Comparison of ENCODE assay signal across 1 cellular context in genomic region chr17:50681260-50682200, GRCh38.
TF ChIP-seq lines count a peak whose summit lies in the region.

No MANE protein-coding gene starts in this region.

TF ChIP-seq in HepG2, 621 proteins besides CTCF, POLR2A, EP300 and RAD21 (continued from another document and continues in another):
- TF ChIP-seq ARID5B (CRISPR knock-in tag; IDR thresholded peaks at IDR 0.05) (0 out of 2 replicates have a peak, but pooled peaks have one; percentile 23), ZNF839 (CRISPR knock-in tag; IDR thresholded peaks at IDR 0.05; ENCODE audit: borderline replicate concordance) (no peak), PHF20 (CRISPR knock-in tag; IDR thresholded peaks at IDR 0.05) (no peak), NFYC (CRISPR knock-in tag; IDR thresholded peaks at IDR 0.05) (no peak), FOXA1 (IDR thresholded peaks at IDR 0.05) (no peak), FOXA1 (CRISPR knock-in tag; IDR thresholded peaks at IDR 0.05) (no peak), ZSCAN9 (CRISPR knock-in tag; IDR thresholded peaks at IDR 0.05; ENCODE audit: borderline replicate concordance) (no peak), RFXANK (CRISPR knock-in tag; IDR thresholded peaks at IDR 0.05) (no peak), DBP (CRISPR knock-in tag; IDR thresholded peaks at IDR 0.05; ENCODE audit: not compliant biosample characterization) (no peak), ZNF652 (CRISPR knock-in tag; IDR thresholded peaks at IDR 0.05; ENCODE audit: borderline replicate concordance, low read depth) (no peak), NFIC (IDR thresholded peaks at IDR 0.05; ENCODE audit: low read length) (no peak), ZMYM3 (CRISPR knock-in tag; IDR thresholded peaks at IDR 0.05) (no peak), ZFP36 (IDR thresholded peaks at IDR 0.05; ENCODE audit: borderline replicate concordance, low read depth, low read length, partially characterized antibody) (no peak), TARDBP (CRISPR knock-in tag; IDR thresholded peaks at IDR 0.05) (0 out of 2 replicates have a peak, but pooled peaks have one; percentile 38), ZFP36L2 (CRISPR knock-in tag; IDR thresholded peaks at IDR 0.05) (no peak), KAT2B (IDR thresholded peaks at IDR 0.05; ENCODE audit: borderline replicate concordance, low read depth, low read length) (no peak), ZNF547 (CRISPR knock-in tag; IDR thresholded peaks at IDR 0.05) (0 out of 2 replicates have a peak, but pooled peaks have one; percentile 31), BCL6 (CRISPR knock-in tag; IDR thresholded peaks at IDR 0.05) (no peak), MTA3 (CRISPR knock-in tag; IDR thresholded peaks at IDR 0.05) (no peak), FOSL2 (CRISPR knock-in tag; IDR thresholded peaks at IDR 0.05) (peak; percentile 29; the same call in 1 of the 2 replicates), SRSF1 (optimal IDR thresholded peaks at IDR 0.05; ENCODE audit: low read depth, low read length) (no peak), KLF16 (CRISPR knock-in tag; IDR thresholded peaks at IDR 0.05) (peak in 1 of 2 experiments; percentile 32; a peak in 1 of 4 replicates), SALL1 (CRISPR knock-in tag; IDR thresholded peaks at IDR 0.05) (no peak; the same call in 1 of the 2 replicates), ZSCAN29 (CRISPR knock-in tag; conservative IDR thresholded peaks at IDR 0.05) (no peak), PCBP2 (optimal IDR thresholded peaks at IDR 0.05; ENCODE audit: low read depth, low read length, poor library complexity, severe bottlenecking) (peak; percentile 22), THAP8 (CRISPR knock-in tag; IDR thresholded peaks at IDR 0.05; ENCODE audit: borderline replicate concordance) (no peak), TBX2 (CRISPR knock-in tag; IDR thresholded peaks at IDR 0.05; ENCODE audit: borderline replicate concordance) (no peak), RXRB (CRISPR knock-in tag; IDR thresholded peaks at IDR 0.05; ENCODE audit: borderline replicate concordance) (no peak; the same call in 1 of the 2 replicates), ZFP82 (CRISPR knock-in tag; IDR thresholded peaks at IDR 0.05; ENCODE audit: borderline replicate concordance) (no peak), TSC22D2 (CRISPR knock-in tag; IDR thresholded peaks at IDR 0.05; ENCODE audit: borderline replicate concordance) (no peak), FOXK2 (IDR thresholded peaks at IDR 0.05) (no peak), ZNF691 (CRISPR knock-in tag; IDR thresholded peaks at IDR 0.05; ENCODE audit: borderline replicate concordance, low read depth) (no peak), LRRFIP1 (CRISPR knock-in tag; conservative IDR thresholded peaks at IDR 0.05) (no peak), ZNF337 (CRISPR knock-in tag; IDR thresholded peaks at IDR 0.05; ENCODE audit: borderline replicate concordance, low read depth) (no peak), ZBTB34 (CRISPR knock-in tag; IDR thresholded peaks at IDR 0.05) (no peak), ZNF766 (CRISPR knock-in tag; IDR thresholded peaks at IDR 0.05; ENCODE audit: borderline replicate concordance) (peak; percentile 48)
- TF ChIP-seq, protein P1, sequence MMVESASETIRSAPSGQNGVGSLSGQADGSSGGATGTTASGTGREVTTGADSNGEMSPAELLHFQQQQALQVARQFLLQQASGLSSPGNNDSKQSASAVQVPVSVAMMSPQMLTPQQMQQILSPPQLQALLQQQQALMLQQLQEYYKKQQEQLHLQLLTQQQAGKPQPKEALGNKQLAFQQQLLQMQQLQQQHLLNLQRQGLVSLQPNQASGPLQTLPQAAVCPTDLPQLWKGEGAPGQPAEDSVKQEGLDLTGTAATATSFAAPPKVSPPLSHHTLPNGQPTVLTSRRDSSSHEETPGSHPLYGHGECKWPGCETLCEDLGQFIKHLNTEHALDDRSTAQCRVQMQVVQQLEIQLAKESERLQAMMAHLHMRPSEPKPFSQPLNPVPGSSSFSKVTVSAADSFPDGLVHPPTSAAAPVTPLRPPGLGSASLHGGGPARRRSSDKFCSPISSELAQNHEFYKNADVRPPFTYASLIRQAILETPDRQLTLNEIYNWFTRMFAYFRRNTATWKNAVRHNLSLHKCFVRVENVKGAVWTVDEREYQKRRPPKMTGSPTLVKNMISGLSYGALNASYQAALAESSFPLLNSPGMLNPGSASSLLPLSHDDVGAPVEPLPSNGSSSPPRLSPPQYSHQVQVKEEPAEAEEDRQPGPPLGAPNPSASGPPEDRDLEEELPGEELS (CRISPR knock-in tag; IDR thresholded peaks at IDR 0.05): peak; percentile 39; the same call in 1 of the 2 replicates
- TF ChIP-seq, protein P2, sequence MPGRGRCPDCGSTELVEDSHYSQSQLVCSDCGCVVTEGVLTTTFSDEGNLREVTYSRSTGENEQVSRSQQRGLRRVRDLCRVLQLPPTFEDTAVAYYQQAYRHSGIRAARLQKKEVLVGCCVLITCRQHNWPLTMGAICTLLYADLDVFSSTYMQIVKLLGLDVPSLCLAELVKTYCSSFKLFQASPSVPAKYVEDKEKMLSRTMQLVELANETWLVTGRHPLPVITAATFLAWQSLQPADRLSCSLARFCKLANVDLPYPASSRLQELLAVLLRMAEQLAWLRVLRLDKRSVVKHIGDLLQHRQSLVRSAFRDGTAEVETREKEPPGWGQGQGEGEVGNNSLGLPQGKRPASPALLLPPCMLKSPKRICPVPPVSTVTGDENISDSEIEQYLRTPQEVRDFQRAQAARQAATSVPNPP (CRISPR knock-in tag; IDR thresholded peaks at IDR 0.05): no peak
- TF ChIP-seq, protein P3, sequence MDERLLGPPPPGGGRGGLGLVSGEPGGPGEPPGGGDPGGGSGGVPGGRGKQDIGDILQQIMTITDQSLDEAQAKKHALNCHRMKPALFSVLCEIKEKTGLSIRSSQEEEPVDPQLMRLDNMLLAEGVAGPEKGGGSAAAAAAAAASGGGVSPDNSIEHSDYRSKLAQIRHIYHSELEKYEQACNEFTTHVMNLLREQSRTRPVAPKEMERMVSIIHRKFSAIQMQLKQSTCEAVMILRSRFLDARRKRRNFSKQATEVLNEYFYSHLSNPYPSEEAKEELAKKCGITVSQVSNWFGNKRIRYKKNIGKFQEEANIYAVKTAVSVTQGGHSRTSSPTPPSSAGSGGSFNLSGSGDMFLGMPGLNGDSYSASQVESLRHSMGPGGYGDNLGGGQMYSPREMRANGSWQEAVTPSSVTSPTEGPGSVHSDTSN (CRISPR knock-in tag; IDR thresholded peaks at IDR 0.05): no peak
- TF ChIP-seq, protein P4, sequence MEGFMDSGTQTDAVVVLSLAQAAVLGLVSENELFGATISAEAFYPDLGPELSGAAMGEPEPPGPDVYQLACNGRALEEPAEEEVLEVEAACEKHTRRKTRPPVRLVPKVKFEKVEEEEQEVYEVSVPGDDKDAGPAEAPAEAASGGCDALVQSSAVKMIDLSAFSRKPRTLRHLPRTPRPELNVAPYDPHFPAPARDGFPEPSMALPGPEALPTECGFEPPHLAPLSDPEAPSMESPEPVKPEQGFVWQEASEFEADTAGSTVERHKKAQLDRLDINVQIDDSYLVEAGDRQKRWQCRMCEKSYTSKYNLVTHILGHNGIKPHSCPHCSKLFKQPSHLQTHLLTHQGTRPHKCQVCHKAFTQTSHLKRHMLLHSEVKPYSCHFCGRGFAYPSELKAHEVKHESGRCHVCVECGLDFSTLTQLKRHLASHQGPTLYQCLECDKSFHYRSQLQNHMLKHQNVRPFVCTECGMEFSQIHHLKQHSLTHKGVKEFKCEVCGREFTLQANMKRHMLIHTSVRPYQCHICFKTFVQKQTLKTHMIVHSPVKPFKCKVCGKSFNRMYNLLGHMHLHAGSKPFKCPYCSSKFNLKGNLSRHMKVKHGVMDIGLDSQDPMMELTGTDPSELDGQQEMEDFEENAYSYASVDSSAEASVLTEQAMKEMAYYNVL (CRISPR knock-in tag; IDR thresholded peaks at IDR 0.05; ENCODE audit: borderline replicate concordance): no peak
- TF ChIP-seq, protein P5, sequence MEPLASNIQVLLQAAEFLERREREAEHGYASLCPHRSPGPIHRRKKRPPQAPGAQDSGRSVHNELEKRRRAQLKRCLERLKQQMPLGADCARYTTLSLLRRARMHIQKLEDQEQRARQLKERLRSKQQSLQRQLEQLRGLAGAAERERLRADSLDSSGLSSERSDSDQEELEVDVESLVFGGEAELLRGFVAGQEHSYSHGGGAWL (CRISPR knock-in tag; IDR thresholded peaks at IDR 0.05): 0 out of 2 replicates have a peak, but pooled peaks have one; percentile 26
- TF ChIP-seq, protein P6, sequence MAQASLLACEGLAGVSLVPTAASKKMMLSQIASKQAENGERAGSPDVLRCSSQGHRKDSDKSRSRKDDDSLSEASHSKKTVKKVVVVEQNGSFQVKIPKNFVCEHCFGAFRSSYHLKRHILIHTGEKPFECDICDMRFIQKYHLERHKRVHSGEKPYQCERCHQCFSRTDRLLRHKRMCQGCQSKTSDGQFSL (CRISPR knock-in tag; IDR thresholded peaks at IDR 0.05): 0 out of 2 replicates have a peak, but pooled peaks have one; percentile 36
